Comparison of ENCODE assay signal across 8 cellular contexts in the genomic region with DNA sequence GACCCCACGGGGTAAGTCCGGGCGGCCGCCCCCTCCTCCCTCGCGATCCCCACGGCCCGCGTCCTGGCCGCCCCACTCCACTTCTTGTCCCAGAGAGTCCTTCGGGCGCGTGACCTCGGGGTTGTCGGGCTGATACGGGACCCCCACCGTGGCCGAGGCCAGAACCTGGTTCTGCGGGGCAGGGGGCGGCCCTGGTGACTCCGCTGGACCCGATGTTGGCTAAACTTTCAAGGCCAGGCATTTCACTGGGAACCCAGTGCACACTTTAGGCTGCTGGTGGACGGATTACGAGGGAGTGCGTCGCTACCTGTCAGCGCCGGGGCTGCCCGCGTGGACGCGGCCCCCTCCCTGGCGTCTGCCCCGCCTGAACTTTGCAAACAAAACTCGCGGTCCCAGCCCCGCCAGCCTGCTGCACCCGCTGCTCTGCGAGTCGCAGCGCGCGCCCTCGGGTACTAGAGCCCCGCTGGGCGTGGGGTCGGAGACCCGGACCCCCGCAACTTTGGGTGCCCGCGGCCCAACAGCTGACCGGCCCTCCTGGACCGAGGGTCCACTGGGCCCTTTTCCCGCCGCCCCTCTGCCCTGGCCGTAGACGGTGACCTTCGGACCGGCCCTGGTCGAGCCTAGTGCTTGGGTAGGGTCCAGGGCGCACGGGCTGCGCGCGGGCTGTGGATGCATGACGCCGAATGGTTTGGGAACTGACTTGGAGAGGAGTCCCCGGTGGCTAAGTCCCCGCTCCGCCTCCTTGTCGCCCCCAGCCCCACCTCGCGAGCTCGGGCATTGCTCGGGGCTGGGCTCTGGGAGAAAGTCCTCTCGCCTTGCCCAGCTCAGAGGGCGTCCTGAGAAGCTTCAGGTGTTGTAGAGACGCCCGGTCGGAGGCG. TPM values are rescaled to one million over a fixed set of nuclear protein-coding genes. Genes with fewer than 3 reads are reported as not detected.
A peak's percentile ranks its signal among the peaks of the same experiment; 100 is the strongest.
DNase-seq lines count a peak whose midpoint lies in the region; ATAC-seq and TF ChIP-seq lines count a peak whose summit lies in the region.

No MANE protein-coding gene starts in this region.

- DNase-seq in HL-60 (ENCODE audit: low read depth in 1 of 2, low spot score in 1 of 2) (no peak), left ventricle myocardium superior (peak; percentile 59), retinal pigment epithelial cell (ENCODE audit: low read depth) (no peak), NCI-H1105 (lab: John Stamatoyannopoulos, UW) (no peak), occipital lobe (lab: John Stamatoyannopoulos, UW) (no peak), amniotic stem cell (lab: John Stamatoyannopoulos, UW) (no peak)
- peak; percentile 35 for DNase-seq in activated naive CD4-positive, alpha-beta T cell treated with Interleukin-2 at 50 U/mL for 16 hours

- intact Hi-C loops in left ventricle myocardium superior (cut with micrococcal nuclease) = no loop called here

- H3K27me3 ChIP-seq in HL-60 (ENCODE audit: insufficient read depth, poor library complexity, severe bottlenecking) = no peaks in the 10 kb centered on the region

- H3K27ac ChIP-seq in HL-60 (replicated peaks) = peak overlapping the region; percentile 98

- H3K4me3 ChIP-seq in HL-60 (replicated peaks; ENCODE audit: insufficient read depth, low read length) = peak overlapping the region; percentile 53
- peak overlapping the region; percentile 64 for H3K4me3 ChIP-seq in retinal pigment epithelial cell (ENCODE audit: low read length)

- TF ChIP-seq CTCF in HL-60 (IDR thresholded peaks at IDR 0.05; ENCODE audit: insufficient read depth, low read length) (no peak), retinal pigment epithelial cell (conservative IDR thresholded peaks at IDR 0.05; ENCODE audit: low read depth, low read length) (no peak)

- ATAC-seq in GM19035 (IDR thresholded peaks at IDR 0.05; ENCODE audit: unreplicated experiment) (peak; percentile 36), left ventricle myocardium superior (peak; percentile 61)

RNA-seq across cellular contexts. Expression of a gene that starts 0.6 kb away (rescaled TPM):
- 14.7 TPM for total RNA-seq in left ventricle myocardium superior
- 1.4 TPM for total RNA-seq in occipital lobe

Comparison
In these comparisons a context has a peak if more than half of its experiments do, and no peak if none do; other contexts are left out.
1. DNase-seq: peak in activated naive CD4-positive, alpha-beta T cell treated with Interleukin-2 at 50 U/mL for 16 hours (single experiment) and left ventricle myocardium superior (single experiment); none in HL-60 (0 of 2), retinal pigment epithelial cell (single experiment), NCI-H1105 (single experiment), occipital lobe (single experiment) and amniotic stem cell (single experiment).